8 cellular contexts compared by ENCODE assay signal in genomic region chr17:76072149-76072858, GRCh38. TPM values are rescaled to one million over a fixed set of nuclear protein-coding genes. Genes with fewer than 3 reads are reported as not detected.
DNase-seq lines count a peak whose midpoint lies in the region; ATAC-seq and TF ChIP-seq lines count a peak whose summit lies in the region.

Gene SRP68, minus strand, starts transcription at chr17:76072517. Its CDS starts 26 bp downstream, at chr17:76072491.

- H3K9me3 Mint-ChIP-seq in type B pancreatic cell = no peaks in the 10 kb centered on the region

- intact Hi-C loops in adrenal gland (cut with DNase I) = no loop called here
- intact Hi-C loops in heart left ventricle (cut with DNase I) = loop anchor here in 1 of 10 donors (10.0 kb wide), 1 partner anchor 128 kb away; the partner anchor contains the start of gene FBF1
- intact Hi-C loops in posterior cingulate gyrus (cut with DNase I) = loop anchor here (1.0 kb wide), 1 partner anchor 282 kb away; no protein-coding TSS in a partner anchor

- peak within 1 kb of the TSS; percentile 17 to 71 (median 65) for H3K4me3 ChIP-seq in adrenal gland
- H3K4me3 ChIP-seq in heart left ventricle = peak within 1 kb of the TSS; percentile 56 to 93 (median 80)

- TF ChIP-seq POLR2A in adrenal gland (IDR thresholded peaks at IDR 0.05) (peak; percentile 71), heart left ventricle (IDR thresholded peaks at IDR 0.05) (peak in 1 of 2 donors; percentile 55)

- TF ChIP-seq CTCF in GM10266 (IDR thresholded peaks at IDR 0.05; ENCODE audit: control insufficient read depth, insufficient read depth, low read depth, missing control alignments) (no peak), adrenal gland (IDR thresholded peaks at IDR 0.05) (no peak), heart left ventricle (IDR thresholded peaks at IDR 0.05) (peak in 1 of 12 donors; percentile 26), type B pancreatic cell (conservative IDR thresholded peaks at IDR 0.05) (no peak)

- peak within 1 kb of the TSS; percentile 81 for H3K27ac Mint-ChIP-seq in type B pancreatic cell

- H3K27me3 ChIP-seq in adrenal gland (peaks cover 39% of the 10 kb centered on the region), heart left ventricle (peaks cover 25 to 40% (median 39%) of the 10 kb centered on the region in 9 donors)

- H3K9me3 ChIP-seq in adrenal gland (replicated peaks in 1 of 3) (no peaks in the 10 kb centered on the region), heart left ventricle (no peaks in the 10 kb centered on the region)

- WGBS in adrenal gland, 4 donors = 0 to 1% (median 0%) methylated on average over 27 to 57 of the region's 57 CpGs
- 0 to 1% (median 0%) methylated on average over 39 to 57 of the region's 57 CpGs for WGBS in heart left ventricle, 4 donors

- H3K4me1 Mint-ChIP-seq in type B pancreatic cell (ENCODE audit: unreplicated experiment) = peaks cover 20% of the 10 kb centered on the region

- peaks cover 37% of the 10 kb centered on the region for H3K27me3 Mint-ChIP-seq in type B pancreatic cell

- peak within 1 kb of the TSS in 4 of 5 donors; percentile 8 to 75 (median 68) for H3K27ac ChIP-seq in adrenal gland
- peak within 1 kb of the TSS in 11 of 12 donors; percentile 37 to 83 (median 69) for H3K27ac ChIP-seq in heart left ventricle

- ATAC-seq in HG02678 (IDR thresholded peaks at IDR 0.05; ENCODE audit: unreplicated experiment) (peak; percentile 96), heart left ventricle (peak; percentile 98 to 100 (median 100))

- H3K4me1 ChIP-seq in adrenal gland (replicated peaks in 1 of 2) (peaks cover 19 to 22% of the 10 kb centered on the region in 2 donors), heart left ventricle (peaks cover 3 to 59% (median 40%) of the 10 kb centered on the region in 12 donors)

- H3K4me3 Mint-ChIP-seq in type B pancreatic cell = peak within 1 kb of the TSS; percentile 97

- H3K36me3 Mint-ChIP-seq in type B pancreatic cell = peaks cover under 1% of the 10 kb centered on the region

- DNase-seq in GM10266 (ENCODE audit: extremely low spot score) (peak; percentile 97), NCI-H1436 (lab: John Stamatoyannopoulos, UW) (peak; percentile 86), T-helper 1 cell (peak; percentile 69 to 87 (median 74)), adrenal gland (peak; percentile 91 to 95 (median 94)), heart left ventricle (peak; percentile 92 to 96 (median 94)), posterior cingulate gyrus (peak; percentile 95 to 100 (median 97)), type B pancreatic cell (ENCODE audit: extremely low spot score, unreplicated experiment) (peak; percentile 93)

- H3K36me3 ChIP-seq in adrenal gland (replicated peaks in 1 of 2) = peaks cover 0 to 16% of the 10 kb centered on the region in 2 donors
- peaks cover 0 to 29% (median 23%) of the 10 kb centered on the region in 9 donors for H3K36me3 ChIP-seq in heart left ventricle

RNA-seq across cellular contexts. Expression of gene SRP68, which starts in this region (rescaled TPM):
- total RNA-seq in adrenal gland = 100 to 1,000 TPM in 1 of 8 donors, 10 to 100 TPM in 7; 20.3 to 113 (median 55.1) TPM
- 100 to 1,000 TPM in 1 of 3 donors, 10 to 100 TPM in 2; 33.1 to 129 (median 35.9) TPM for polyA plus RNA-seq in adrenal gland
- total RNA-seq in heart left ventricle = 10 to 100 TPM; 33.2 to 66.8 (median 59.4) TPM
- 10 to 100 TPM; 26.8 to 80.0 TPM for polyA plus RNA-seq in heart left ventricle
- total RNA-seq in type B pancreatic cell (ENCODE audit: low replicate concordance) = 86.7 and 89.6 TPM in 2 replicates

Comparison
In these comparisons a context has a peak if more than half of its experiments do, and no peak if none do; other contexts are left out.
1. Peak in every context shown above with its lines: DNase-seq, ATAC-seq, H3K4me3 ChIP-seq and H3K27ac ChIP-seq.